11 cellular contexts compared by ENCODE assay signal in genomic region chr2:138421971-138422335, GRCh38.
DNase-seq lines count a peak whose midpoint lies in the region; ATAC-seq and TF ChIP-seq lines count a peak whose summit lies in the region.
"Had no signal": no experiment of that assay in that cellular context is flagged by ENCODE, and none has a peak within 500 bp of the region (broad histone marks: within the 10 kb centered on the region; RNA-seq: fewer than 3 reads in every experiment).

No MANE protein-coding gene starts in this region.

- DNase-seq in NCI-H2196 (lab: John Stamatoyannopoulos, UW; ENCODE audit: unreplicated experiment) (peak; percentile 28), NCI-H2196 treated with DMSO at 0.1 percent for 48 hours (lab: John Stamatoyannopoulos, UW; ENCODE audit: unreplicated experiment) (no peak), RPMI7951 (ENCODE audit: low read depth) (peak; percentile 69), fibroblast of villous mesenchyme (ENCODE audit: low read depth) (peak; percentile 55), thoracic aorta (ENCODE audit: low spot score) (no peak), COLO668 (lab: John Stamatoyannopoulos, UW; ENCODE audit: unreplicated experiment) (no peak)
- DNase-seq: activated CD8-positive, alpha-beta memory T cell treated with anti-CD3 and anti-CD28 coated beads, Interleukin-2, amount 50 U/mL, for 48 hours; Peyer's patch had no signal

- H3K27ac ChIP-seq in thoracic aorta: no peak overlapping the region
- H3K27ac ChIP-seq: neural progenitor cell, Peyer's patch had no signal

- peaks cover 4 to 9% of the 10 kb centered on the region in 2 donors for H3K4me1 ChIP-seq in thoracic aorta (ENCODE audit: control insufficient read depth in 1 of 2, low read depth in 2 of 2)
- H3K4me1 ChIP-seq: neural progenitor cell had no signal

- ATAC-seq in thoracic aorta (ENCODE audit: insufficient number of reproducible peaks, low FRiP score, low read depth) (peak; percentile 43), GM18520 (IDR thresholded peaks at IDR 0.05; ENCODE audit: unreplicated experiment) (no peak), GM19023 (IDR thresholded peaks at IDR 0.05; ENCODE audit: unreplicated experiment) (no peak)

- H3K4me3 ChIP-seq in fibroblast of villous mesenchyme (ENCODE audit: low read depth, low read length): no peak overlapping the region
- H3K4me3 ChIP-seq in thoracic aorta: no peak overlapping the region
- H3K4me3 ChIP-seq: neural progenitor cell, Peyer's patch had no signal

- no peak for TF ChIP-seq CTCF in fibroblast of villous mesenchyme (IDR thresholded peaks at IDR 0.05; ENCODE audit: insufficient read depth, low read depth, low read length)
- no peak for TF ChIP-seq CTCF in thoracic aorta (IDR thresholded peaks at IDR 0.05)

- no peaks in the 10 kb centered on the region for H3K36me3 ChIP-seq in thoracic aorta
- H3K36me3 ChIP-seq: neural progenitor cell, Peyer's patch had no signal

- H3K27me3 ChIP-seq in thoracic aorta (replicated peaks; ENCODE audit: insufficient read depth): no peaks in the 10 kb centered on the region
- H3K27me3 ChIP-seq: neural progenitor cell, Peyer's patch had no signal

- peaks cover 7% of the 10 kb centered on the region for H3K9me3 ChIP-seq in thoracic aorta
- H3K9me3 ChIP-seq: Peyer's patch had no signal

Comparison
In these comparisons a context has a peak if more than half of its experiments do, and no peak if none do; other contexts are left out.
1. DNase-seq: peak in NCI-H2196 (single experiment), RPMI7951 (single experiment) and fibroblast of villous mesenchyme (single experiment); none in NCI-H2196 treated with DMSO at 0.1 percent for 48 hours (single experiment), thoracic aorta (single experiment) and COLO668 (single experiment).